8 cellular contexts compared by ENCODE assay signal in genomic region chr3:99686955-99687612, GRCh38. TPM values are rescaled to one million over a fixed set of nuclear protein-coding genes. Genes with fewer than 3 reads are reported as not detected.
DNase-seq lines count a peak whose midpoint lies in the region; ATAC-seq, FAIRE-seq and TF ChIP-seq lines count a peak whose summit lies in the region.

No MANE protein-coding gene starts in this region.

- TF ChIP-seq CTCF in KMS-11 (conservative IDR thresholded peaks at IDR 0.05; ENCODE audit: low read depth, low read length) (peak; percentile 93), mucosa of descending colon (IDR thresholded peaks at IDR 0.05) (peak; percentile 34), upper lobe of left lung (IDR thresholded peaks at IDR 0.05) (peak; percentile 42 to 74 (median 60))

- H3K9me3 ChIP-seq in mucosa of descending colon = no peaks in the 10 kb centered on the region
- no peaks in the 10 kb centered on the region for H3K9me3 ChIP-seq in upper lobe of left lung

- no peak overlapping the region for H3K4me2 ChIP-seq in KMS-11

- H3K27ac ChIP-seq in KMS-11 = no peak overlapping the region
- H3K27ac ChIP-seq in upper lobe of left lung = no peak overlapping the region

- H4K20me1 ChIP-seq in KMS-11 (ENCODE audit: insufficient read depth) = no peaks in the 10 kb centered on the region

- H3K36me3 ChIP-seq in KMS-11 (ENCODE audit: insufficient read depth) (no peaks in the 10 kb centered on the region), mucosa of descending colon (ENCODE audit: low read depth) (no peaks in the 10 kb centered on the region), upper lobe of left lung (no peaks in the 10 kb centered on the region)

- H3K4me1 ChIP-seq in KMS-11 (ENCODE audit: low read depth, poor library complexity, severe bottlenecking) (peaks cover 34% of the 10 kb centered on the region), mucosa of descending colon (ENCODE audit: low read depth) (no peaks in the 10 kb centered on the region), upper lobe of left lung (peaks cover 0 to 2% (median 0%) of the 10 kb centered on the region in 4 donors)

- ATAC-seq in GM19395 (IDR thresholded peaks at IDR 0.05; ENCODE audit: unreplicated experiment) = peak; percentile 73
- peak; percentile 54 for ATAC-seq in mucosa of descending colon
- peak; percentile 53 to 54 for ATAC-seq in upper lobe of left lung (ENCODE audit: low FRiP score in 2 of 2)

- intact Hi-C loops in mucosa of descending colon (cut with DNase I, micrococcal nuclease) = no loop called here

- 40 to 53% methylated on average over 6 to 8 of the region's 8 CpGs for WGBS in upper lobe of left lung, 2 donors

- H2AFZ ChIP-seq in KMS-11 (ENCODE audit: low read depth) = no peak overlapping the region

- DNase-seq in DMS 273 (lab: John Stamatoyannopoulos, UW; ENCODE audit: unreplicated experiment) (peak; percentile 75), T-helper 9 cell (peak; percentile 7), mucosa of descending colon (peak in 2 of 3 donors; percentile 66 to 82), upper lobe of left lung (peak in 1 of 2 donors; percentile 56), GOT3 (lab: John Stamatoyannopoulos, UW) (no peak)

- no peak for TF ChIP-seq EP300 in upper lobe of left lung (IDR thresholded peaks at IDR 0.05)

- H3K79me2 ChIP-seq in KMS-11 (ENCODE audit: insufficient read depth, low read depth) = no peaks in the 10 kb centered on the region

- H3K27me3 ChIP-seq in KMS-11 (ENCODE audit: insufficient read depth, low read depth) (no peaks in the 10 kb centered on the region), upper lobe of left lung (no peaks in the 10 kb centered on the region)

- H3K4me3 ChIP-seq in KMS-11 (IDR thresholded peaks at IDR 0.05; ENCODE audit: insufficient read depth, low read depth, low read length) (no peak overlapping the region), mucosa of descending colon (no peak overlapping the region), upper lobe of left lung (no peak overlapping the region)

- no peak for TF ChIP-seq POLR2A in upper lobe of left lung (IDR thresholded peaks at IDR 0.05)

- FAIRE-seq in endometrium (lab: Jason Lieb, UNC) = peak; percentile 37

- H3K9ac ChIP-seq in KMS-11 = no peak overlapping the region

RNA-seq across cellular contexts. Expression of gene COL8A1, which starts 48.7 kb away (rescaled TPM):
- total RNA-seq in mucosa of descending colon (1 to 10 TPM in 2 of 3 donors, under 1 TPM in 1; 0.75 to 7.6 (median 3.8) TPM), upper lobe of left lung (100 to 1,000 TPM in 3 of 6 donors, 10 to 100 TPM in 3; 22.0 to 209 (median 115) TPM)

Comparison
In these comparisons a context has a peak if more than half of its experiments do, and no peak if none do; other contexts are left out.
1. CTCF ChIP-seq: peak in every context shown above with its lines; median percentile 93 in KMS-11; 60 in upper lobe of left lung; 34 in mucosa of descending colon.